ENCODE assay signal across 9 cellular contexts in genomic region chr16:84062734-84063640, GRCh38. TPM values are rescaled to one million over a fixed set of nuclear protein-coding genes. Genes with fewer than 3 reads are reported as not detected.
DNase-seq lines count a peak whose midpoint lies in the region; ATAC-seq and TF ChIP-seq lines count a peak whose summit lies in the region.
"Had no signal": no experiment of that assay in that cellular context is flagged by ENCODE, and none has a peak within 500 bp of the region (broad histone marks: within the 10 kb centered on the region; RNA-seq: fewer than 3 reads in every experiment).

No MANE protein-coding gene starts in this region.

- H3K27me3 ChIP-seq in SJCRH30 = no peaks in the 10 kb centered on the region
- no peaks in the 10 kb centered on the region for H3K27me3 ChIP-seq in thyroid gland

- intact Hi-C loops in thyroid gland (cut with DNase I) = loop anchor here (5.0 kb wide), 1 partner anchor 96 kb away; the partner anchor contains the start of gene NECAB2

- WGBS in thyroid gland, 2 donors = 54 to 60% methylated on average over 25 of the region's 25 CpGs

- H3K27ac ChIP-seq in SJCRH30 = no peak overlapping the region
- no peak overlapping the region for H3K27ac ChIP-seq in thyroid gland

- peak; percentile 80 for DNase-seq in Caki2 (ENCODE audit: low read depth)
- peak in 61 of 76 experiments; percentile 4 to 72 (median 41) for DNase-seq in HUDEP-2 (lab: John Stamatoyannopoulos, UW; ENCODE audit: unreplicated experiment in 76 of 76)
- DNase-seq in SJCRH30 = peak; percentile 62 to 76
- DNase-seq in activated naive CD4-positive, alpha-beta T cell (lab: John Stamatoyannopoulos, UW) = peak; percentile 19 to 51 (median 40)
- DNase-seq in foreskin melanocyte = peak; percentile 61
- peak; percentile 67 for DNase-seq in occipital lobe (lab: John Stamatoyannopoulos, UW)
- DNase-seq in thyroid gland = peak; percentile 63 to 73

- TF ChIP-seq CTCF in thyroid gland (IDR thresholded peaks at IDR 0.05) = peak; percentile 58 to 82 (median 67)

- no peak for TF ChIP-seq POLR2A in thyroid gland (IDR thresholded peaks at IDR 0.05)

- no peak for ATAC-seq in HG02759 (IDR thresholded peaks at IDR 0.05; ENCODE audit: unreplicated experiment)

- H3K36me3 ChIP-seq in SJCRH30 = peaks cover 3% of the 10 kb centered on the region; the same call in 1 of the 2 replicates
- peaks cover 66 to 78% of the 10 kb centered on the region in 2 donors for H3K36me3 ChIP-seq in thyroid gland

- H3K4me1 ChIP-seq in SJCRH30 (no peaks in the 10 kb centered on the region), thyroid gland (no peaks in the 10 kb centered on the region)

- in situ Hi-C loops in Caki2 (cut with HindIII; ENCODE audit: low pct_unique_long_range_greater_than_20kb, low sequenced_read_pairs) = no loop called here

- H3K9me3 ChIP-seq in SJCRH30 (replicated peaks) (no peaks in the 10 kb centered on the region), thyroid gland (no peaks in the 10 kb centered on the region)

- H3K4me3 ChIP-seq in SJCRH30 = no peak overlapping the region
- H3K4me3 ChIP-seq in thyroid gland (replicated peaks in 1 of 3) = no peak overlapping the region

RNA-seq across cellular contexts. Expression of gene SLC38A8, which starts 20.4 kb away (rescaled TPM):
- not detected in 2 replicates for total RNA-seq in Caki2 (2014; rRNA removed; shearing (Covaris generic); ENCODE audit: low replicate concordance)
- not detected in 2 replicates for total RNA-seq in SJCRH30 (2014; rRNA removed; shearing (Covaris generic))
- total RNA-seq in occipital lobe = not detected
- not detected for total RNA-seq in thyroid gland
- total RNA-seq: T-helper 2 cell treated with Interferon-gamma antibody and Interleukin-4, amounts not matched to agents 100 ng/mL and 5 ng/mL, for 36 hours had no signal

RNA-seq across cellular contexts. Expression of gene MBTPS1, which starts 53.8 kb away (rescaled TPM):
- total RNA-seq in Caki2 (2014; rRNA removed; shearing (Covaris generic); ENCODE audit: low replicate concordance) = 103 and 106 TPM in 2 replicates
- 38.2 and 39.2 TPM in 2 replicates for total RNA-seq in SJCRH30 (2014; rRNA removed; shearing (Covaris generic))
- total RNA-seq in occipital lobe (78.1 TPM), thyroid gland (100 to 1,000 TPM; 126 to 185 (median 166) TPM)
